Comparison of ENCODE assay signal across 29 cellular contexts in genomic region chr17:6328279-6328678, GRCh38.
DNase-seq lines count a peak whose midpoint lies in the region; ATAC-seq, FAIRE-seq and TF ChIP-seq lines count a peak whose summit lies in the region.
"Had no signal": no experiment of that assay in that cellular context is flagged by ENCODE, and none has a peak within 500 bp of the region (broad histone marks: within the 10 kb centered on the region; RNA-seq: fewer than 3 reads in every experiment).

No MANE protein-coding gene starts in this region.

- H3K27ac ChIP-seq in OCI-LY7 (ENCODE audit: low read depth, low read length, poor library complexity, severe bottlenecking) (no peak overlapping the region), endothelial cell of umbilical vein (ENCODE audit: insufficient read depth, low read depth, low read length) (no peak overlapping the region)
- H3K27ac ChIP-seq: foreskin keratinocyte had no signal

- TF ChIP-seq POLR2A in H54 (IDR thresholded peaks at IDR 0.05; ENCODE audit: low read depth, low read length) (no peak), endothelial cell of umbilical vein (IDR thresholded peaks at IDR 0.05; ENCODE audit: low read depth, low read length) (no peak)

- peaks cover 0 to 2% (median 0%) of the 10 kb centered on the region in 3 donors for H3K36me3 Mint-ChIP-seq in naive thymus-derived CD8-positive, alpha-beta T cell
- H3K36me3 Mint-ChIP-seq: CD8-positive, alpha-beta T cell; memory B cell had no signal

- H3K27me3 Mint-ChIP-seq in naive thymus-derived CD8-positive, alpha-beta T cell = peaks cover 27 to 71% (median 47%) of the 10 kb centered on the region in 5 donors

- H3K9me2 ChIP-seq in OCI-LY7 (ENCODE audit: insufficient read depth, low read length) = no peaks in the 10 kb centered on the region

- H3K9me3 ChIP-seq in OCI-LY7 (ENCODE audit: low read length) (no peaks in the 10 kb centered on the region), endothelial cell of umbilical vein (replicated peaks; ENCODE audit: control insufficient read depth, insufficient read depth, low read length) (no peaks in the 10 kb centered on the region)
- H3K9me3 ChIP-seq: MG63 had no signal

- H3K4me1 ChIP-seq in OCI-LY7 (ENCODE audit: insufficient read depth, low read length, poor library complexity, severe bottlenecking) = no peaks in the 10 kb centered on the region
- peaks cover 13% of the 10 kb centered on the region for H3K4me1 ChIP-seq in endothelial cell of umbilical vein (ENCODE audit: control insufficient read depth, extremely low read depth, insufficient read depth, low read length)
- H3K4me1 ChIP-seq: foreskin keratinocyte, tibial nerve had no signal

- H4K20me1 ChIP-seq in OCI-LY7 (ENCODE audit: insufficient read depth, low read length) (no peaks in the 10 kb centered on the region), endothelial cell of umbilical vein (replicated peaks; ENCODE audit: control insufficient read depth, extremely low read depth, insufficient read depth, low read length) (no peaks in the 10 kb centered on the region)

- intact Hi-C loops in OCI-LY7 (cut with micrococcal nuclease; ENCODE audit: unreplicated experiment) = no loop called here
- intact Hi-C loops in endothelial cell of umbilical vein (cut with micrococcal nuclease) = no loop called here

- dilution Hi-C loops in endothelial cell of umbilical vein (cut with MboI; ENCODE audit: extremely low pct_ligation_motif_present, low sequenced_read_pairs) = no loop called here

- H2AFZ ChIP-seq in OCI-LY7 (ENCODE audit: low read length) (no peak overlapping the region), endothelial cell of umbilical vein (ENCODE audit: low read depth, low read length) (no peak overlapping the region)

- ATAC-seq in HG03378 (IDR thresholded peaks at IDR 0.05; ENCODE audit: unreplicated experiment) (no peak), HG03520 (IDR thresholded peaks at IDR 0.05; ENCODE audit: unreplicated experiment) (no peak)
- ATAC-seq in naive thymus-derived CD8-positive, alpha-beta T cell = no peak
- ATAC-seq: CD8-positive, alpha-beta T cell; foreskin keratinocyte had no signal

- POLR2A ChIA-PET in OCI-LY7 (lab: Charles Lee) (no interaction called here), endothelial cell of umbilical vein (lab: Charles Lee) (no interaction called here)
- POLR2A ChIA-PET in naive thymus-derived CD8-positive, alpha-beta T cell (lab: Charles Lee) = no interaction called here

- TF ChIP-seq CTCF in OCI-LY7 (conservative IDR thresholded peaks at IDR 0.05; ENCODE audit: low read length) = no peak
- no peak for TF ChIP-seq CTCF in endothelial cell of umbilical vein (IDR thresholded peaks at IDR 0.05; ENCODE audit: extremely low read depth in 1 of 2, insufficient read depth in 1 of 2, low read depth in 1 of 2, low read length in 2 of 2)

- no peak overlapping the region for H3K9ac ChIP-seq in endothelial cell of umbilical vein (replicated peaks; ENCODE audit: extremely low read depth, insufficient read depth, low read length)

- H3K4me2 ChIP-seq in OCI-LY7 (ENCODE audit: low read length) (no peak overlapping the region), endothelial cell of umbilical vein (ENCODE audit: insufficient read depth, low read length) (no peak overlapping the region)

- BruUV-seq in OCI-LY7 (replicated peaks; lab: Mats Ljungman, UMichigan) (no TSS peak), endothelial cell of umbilical vein (replicated peaks; lab: Mats Ljungman, UMichigan) (no TSS peak)

- H3K4me1 Mint-ChIP-seq in naive thymus-derived CD8-positive, alpha-beta T cell = no peaks in the 10 kb centered on the region
- H3K4me1 Mint-ChIP-seq: memory B cell had no signal

- no peaks in the 10 kb centered on the region for H3K9me3 Mint-ChIP-seq in naive thymus-derived CD8-positive, alpha-beta T cell
- H3K9me3 Mint-ChIP-seq: CD8-positive, alpha-beta T cell; stimulated activated naive CD8-positive, alpha-beta T cell treated with anti-CD3 and anti-CD28 coated beads, Interleukin-15, Interleukin-2, amounts not matched to agents 100 ng/mL and 50 ng/mL, for 24 hours had no signal

- H3K4me3 Mint-ChIP-seq in naive thymus-derived CD8-positive, alpha-beta T cell = no peak overlapping the region
- H3K4me3 Mint-ChIP-seq: CD8-positive, alpha-beta T cell; memory B cell; stimulated activated naive CD8-positive, alpha-beta T cell treated with anti-CD3 and anti-CD28 coated beads, Interleukin-15, Interleukin-2, amounts not matched to agents 100 ng/mL and 50 ng/mL, for 24 hours had no signal

- H3K27ac Mint-ChIP-seq in naive thymus-derived CD8-positive, alpha-beta T cell = no peak overlapping the region
- H3K27ac Mint-ChIP-seq: CD8-positive, alpha-beta T cell; memory B cell; stimulated activated naive CD8-positive, alpha-beta T cell treated with anti-CD3 and anti-CD28 coated beads, Interleukin-15, Interleukin-2, amounts not matched to agents 100 ng/mL and 50 ng/mL, for 24 hours had no signal

- FAIRE-seq in H54 (lab: Jason Lieb, UNC) (no peak), endothelial cell of umbilical vein (lab: Jason Lieb, UNC) (no peak)
- FAIRE-seq: TTC549 had no signal

- no peaks in the 10 kb centered on the region for H3K36me3 ChIP-seq in OCI-LY7 (ENCODE audit: insufficient read depth, low read length)
- H3K36me3 ChIP-seq in endothelial cell of umbilical vein (ENCODE audit: control insufficient read depth in 2 of 2, extremely low read depth in 1 of 2, insufficient read depth in 2 of 2, low read length in 2 of 2) = no peaks in the 10 kb centered on the region
- H3K36me3 ChIP-seq: MG63, tibial nerve had no signal

- no peaks in the 10 kb centered on the region for H3K9me1 ChIP-seq in endothelial cell of umbilical vein (replicated peaks; ENCODE audit: control insufficient read depth, extremely low read depth, insufficient read depth, low read length)

- H3K27me3 ChIP-seq in endothelial cell of umbilical vein (ENCODE audit: control insufficient read depth in 2 of 2, insufficient read depth in 2 of 2, low read length in 2 of 2) = peaks cover 3% of the 10 kb centered on the region in 2 experiments
- H3K27me3 ChIP-seq: foreskin keratinocyte, tibial nerve had no signal

- peak; percentile 5 for DNase-seq in EH (ENCODE audit: low read depth)
- peak; percentile 9 for DNase-seq in H54 (ENCODE audit: insufficient read length, low spot score)
- peak; percentile 18 for DNase-seq in OCI-LY7 (ENCODE audit: low spot score)
- DNase-seq in endothelial cell of umbilical vein (ENCODE audit: low read depth, low spot score) = peak; percentile 33
- DNase-seq in naive thymus-derived CD8-positive, alpha-beta T cell = no peak
- DNase-seq in germinal center (ENCODE audit: low spot score) = no peak
- DNase-seq: activated CD4-positive, alpha-beta T cell treated with anti-CD3 and anti-CD28 coated beads for 4 hours; activated naive CD4-positive, alpha-beta T cell treated with anti-CD3 and anti-CD28 coated beads, Interleukin-2, amount 50 U/mL, for 16 hours; activated T-cell treated with anti-CD3 and anti-CD28 coated beads, Interleukin-2, amount 50 U/mL, for 48 hours; AML-193; anterior cingulate cortex; CD8-positive, alpha-beta T cell; DMS153; erythroblast; foreskin keratinocyte; GF-D8; MG63; NCI-H1694; NCI-H526 treated with DMSO at 0.1 percent for 48 hours; occipital lobe; SHP77 treated with DMSO at 0.1 percent for 48 hours; stimulated activated CD4-positive, alpha-beta T cell treated with anti-CD3 and anti-CD28 coated beads, Interleukin-12 subunit alpha, Interleukin-12 subunit beta, amount 100 ng/mL, for 4 hours; T-helper 1 cell had no signal

- H3K79me2 ChIP-seq in OCI-LY7 (ENCODE audit: insufficient read depth, low read depth, low read length) (no peaks in the 10 kb centered on the region), endothelial cell of umbilical vein (ENCODE audit: control insufficient read depth, insufficient read depth, low read length) (no peaks in the 10 kb centered on the region)

- no peak overlapping the region for H3K4me3 ChIP-seq in OCI-LY7 (ENCODE audit: low read depth, low read length, poor library complexity, severe bottlenecking)
- H3K4me3 ChIP-seq in endothelial cell of umbilical vein (replicated peaks in 1 of 3; ENCODE audit: insufficient read depth in 1 of 3, low read depth in 1 of 3, low read length in 3 of 3) = no peak overlapping the region
- H3K4me3 ChIP-seq: MG63, tibial nerve had no signal

- CTCF ChIA-PET in OCI-LY7 (lab: Charles Lee; ENCODE audit: unreplicated experiment) (no interaction called here), endothelial cell of umbilical vein (lab: Charles Lee) (no interaction called here)

TF ChIP-seq in endothelial cell of umbilical vein, 7 proteins besides CTCF, POLR2A, EP300 and RAD21:
- TF ChIP-seq EZH2 (IDR thresholded peaks at IDR 0.05; ENCODE audit: borderline replicate concordance, low read depth, low read length, severe bottlenecking) = no peak
- no peak for TF ChIP-seq POLR2AphosphoS5 (IDR thresholded peaks at IDR 0.05; ENCODE audit: insufficient read depth, low read depth, low read length)
- no peak for TF ChIP-seq GATA2 (IDR thresholded peaks at IDR 0.05; ENCODE audit: insufficient read depth, insufficient read length, low read depth, low read length)
- TF ChIP-seq FOS (IDR thresholded peaks at IDR 0.05; ENCODE audit: borderline replicate concordance, insufficient read depth, low read length) = no peak
- TF ChIP-seq JUN (IDR thresholded peaks at IDR 0.05; ENCODE audit: borderline replicate concordance, insufficient read depth, insufficient read length, low read depth) = no peak
- TF ChIP-seq MYC (IDR thresholded peaks at IDR 0.05; ENCODE audit: low read depth, low read length) = no peak
- TF ChIP-seq MAX (IDR thresholded peaks at IDR 0.05; ENCODE audit: insufficient read depth, insufficient read length) = no peak

Comparison
In these comparisons a context has a peak if more than half of its experiments do, and no peak if none do; other contexts are left out.
1. DNase-seq: peak in EH (single experiment), H54 (single experiment), OCI-LY7 (single experiment) and endothelial cell of umbilical vein (single experiment); none in naive thymus-derived CD8-positive, alpha-beta T cell (0 of 10) and germinal center (single experiment).